In genomic region chr12:82740-83139, GRCh38 we compare ENCODE assay signal across 30 cellular contexts. TPM values are rescaled to one million over a fixed set of nuclear protein-coding genes. Genes with fewer than 3 reads are reported as not detected.
DNase-seq lines count a peak whose midpoint lies in the region; ATAC-seq, FAIRE-seq and TF ChIP-seq lines count a peak whose summit lies in the region.
"Had no signal": no experiment of that assay in that cellular context is flagged by ENCODE, and none has a peak within 500 bp of the region (broad histone marks: within the 10 kb centered on the region; RNA-seq: fewer than 3 reads in every experiment).

No MANE protein-coding gene starts in this region.

- H3K27ac ChIP-seq in H1 (ENCODE audit: low read depth, low read length) = no peak overlapping the region
- no peak overlapping the region for H3K27ac ChIP-seq in CD4-positive, alpha-beta memory T cell (ENCODE audit: low read depth, low read length)
- H3K27ac ChIP-seq: BLaER1 had no signal

- H2BK20ac ChIP-seq in H1 (ENCODE audit: low read length) = no peak overlapping the region

- no peak overlapping the region for H3K9ac ChIP-seq in H1 (replicated peaks in 1 of 4; ENCODE audit: extremely low read depth in 1 of 4, low read depth in 3 of 4, low read length in 3 of 4)
- H3K9ac ChIP-seq: BLaER1 had no signal

- H3K27ac Mint-ChIP-seq in brain = peak overlapping the region in 4 of 5 experiments; percentile 11 to 86 (median 22)
- H3K27ac Mint-ChIP-seq in CD4-positive, alpha-beta memory T cell = no peak overlapping the region
- H3K27ac Mint-ChIP-seq in osteocyte (ENCODE audit: unreplicated experiment) = no peak overlapping the region
- H3K27ac Mint-ChIP-seq: CD4-positive, CD25-positive, alpha-beta regulatory T cell; CD8-positive, alpha-beta T cell had no signal

- H3K9me3 Mint-ChIP-seq in brain (peaks cover 0 to 2% (median 0%) of the 10 kb centered on the region in 5 experiments), osteocyte (ENCODE audit: unreplicated experiment) (no peaks in the 10 kb centered on the region)
- peaks cover 0 to 4% (median 0%) of the 10 kb centered on the region in 8 donors for H3K9me3 Mint-ChIP-seq in CD4-positive, alpha-beta memory T cell
- H3K9me3 Mint-ChIP-seq: CD8-positive, alpha-beta T cell had no signal

- H3K23me2 ChIP-seq in H1 (ENCODE audit: low read depth, low read length) = no peaks in the 10 kb centered on the region

- WGBS in H1 (ENCODE audit: extremely low coverage in 1 of 2, insufficient coverage in 1 of 2, insufficient read length in 1 of 2, insufficient replicate concordance in 2 of 2, low coverage in 1 of 2, low lambda C conversion rate in 2 of 2, missing lambda C conversion rate in 1 of 2), 2 experiments = 81% methylated on average over 7 of the region's 7 CpGs; no CpG with 5 or more reads in 1 of the 2 experiments

- TF ChIP-seq CTCF in brain (conservative IDR thresholded peaks at IDR 0.05) = no peak
- TF ChIP-seq CTCF in H1 (IDR thresholded peaks at IDR 0.05; ENCODE audit: control extremely low read depth in 1 of 3, insufficient read depth in 1 of 3, low read depth in 1 of 3, low read length in 3 of 3) = no peak
- TF ChIP-seq CTCF in osteocyte (IDR thresholded peaks at IDR 0.05) = no peak

- TF ChIP-seq EP300 in H1 (IDR thresholded peaks at IDR 0.05; ENCODE audit: borderline replicate concordance in 1 of 2, low read depth in 2 of 2, low read length in 2 of 2) = no peak

- H3K79me2 ChIP-seq in H1 (ENCODE audit: control insufficient read depth in 1 of 2, insufficient read depth in 2 of 2, low read length in 2 of 2) = no peaks in the 10 kb centered on the region

- no peak overlapping the region for H2AFZ ChIP-seq in H1 (ENCODE audit: low read length)

- DNase-seq in D341Med (ENCODE audit: low spot score) = peak; percentile 12
- no peak for DNase-seq in H1 (ENCODE audit: low read depth in 1 of 2, low spot score in 2 of 2)
- DNase-seq in posterior vena cava (ENCODE audit: low spot score) = peak; percentile 28
- DNase-seq in CD4-positive, alpha-beta memory T cell = no peak
- no peak for DNase-seq in osteocyte (ENCODE audit: extremely low spot score, unreplicated experiment)
- DNase-seq: 8988T; ACHN; BE2C; Caco-2; Calu3; CD4-positive, CD25-positive, alpha-beta regulatory T cell; CD8-positive, alpha-beta T cell; DMS 273 treated with DMSO at 0.1 percent for 48 hours; DMS153; DMS53; DMS79; DND-41; EL; GDM1 had no signal

- CTCF ChIA-PET in H1 (lab: Charles Lee; ENCODE audit: partially characterized antibody) = interaction anchor here (0.7 to 2.3 kb wide), 3 partner anchors 71 to 137 kb away, joined by 3 to 5 read pairs (median 4); no protein-coding TSS in a partner anchor
- CTCF ChIA-PET in CD4-positive, alpha-beta memory T cell (lab: Charles Lee; ENCODE audit: partially characterized antibody) = no interaction called here

- H3K4me3 Mint-ChIP-seq in brain (no peak overlapping the region), osteocyte (ENCODE audit: unreplicated experiment) (no peak overlapping the region)
- no peak overlapping the region for H3K4me3 Mint-ChIP-seq in CD4-positive, alpha-beta memory T cell
- H3K4me3 Mint-ChIP-seq: CD14-positive monocyte; CD4-positive, CD25-positive, alpha-beta regulatory T cell; CD8-positive, alpha-beta T cell had no signal

- no peak overlapping the region for H3K56ac ChIP-seq in H1 (replicated peaks; ENCODE audit: insufficient read length, low read depth, low read length)

- no peak overlapping the region for H4K91ac ChIP-seq in H1 (replicated peaks; ENCODE audit: insufficient read length, low read length)

- H2AK5ac ChIP-seq in H1 (ENCODE audit: low read depth, low read length) = no peak overlapping the region

- H3K4me3 ChIP-seq in H1 (ENCODE audit: extremely low read depth in 1 of 4, insufficient read depth in 2 of 4, low read depth in 3 of 4, low read length in 4 of 4) = no peak overlapping the region
- H3K4me3 ChIP-seq in CD4-positive, alpha-beta memory T cell (ENCODE audit: low read length in 2 of 2) = no peak overlapping the region
- H3K4me3 ChIP-seq: BLaER1, GM12878 had no signal

- H4K20me1 ChIP-seq in H1 (replicated peaks in 1 of 2; ENCODE audit: control insufficient read depth in 1 of 2, insufficient read depth in 2 of 2, low read length in 2 of 2) = peaks cover 0 to 2% of the 10 kb centered on the region in 2 experiments
- H4K20me1 ChIP-seq: BLaER1 had no signal

- peaks cover 51% of the 10 kb centered on the region for H3K27me3 Mint-ChIP-seq in brain
- H3K27me3 Mint-ChIP-seq in CD4-positive, alpha-beta memory T cell = peaks cover 38 to 44% of the 10 kb centered on the region in 2 donors
- peaks cover 55% of the 10 kb centered on the region for H3K27me3 Mint-ChIP-seq in osteocyte (ENCODE audit: unreplicated experiment)

- H2BK120ac ChIP-seq in H1 (replicated peaks; ENCODE audit: low read depth, low read length) = no peak overlapping the region

- H2BK5ac ChIP-seq in H1 (ENCODE audit: low read depth, low read length) = no peak overlapping the region

- H3K18ac ChIP-seq in H1 (ENCODE audit: extremely low read depth, low read length) = no peak overlapping the region

- intact Hi-C loops in posterior vena cava (cut with DNase I) = no loop called here
- intact Hi-C loops in CD4-positive, alpha-beta memory T cell (cut with micrococcal nuclease) = no loop called here

- no peak for FAIRE-seq in H1 (lab: Jason Lieb, UNC)
- FAIRE-seq: A204.1, GM12878, GM12892, GM18507 had no signal

- no peaks in the 10 kb centered on the region for H3K9me3 ChIP-seq in H1 (ENCODE audit: insufficient read depth in 2 of 2, low read depth in 1 of 2, low read length in 1 of 2)
- no peaks in the 10 kb centered on the region for H3K9me3 ChIP-seq in CD4-positive, alpha-beta memory T cell (ENCODE audit: control insufficient read depth in 1 of 2, low read length in 2 of 2)
- H3K9me3 ChIP-seq: BE2C, BLaER1, Caco-2 had no signal

- H3K23ac ChIP-seq in H1 (ENCODE audit: insufficient read length) = no peak overlapping the region

- no peak overlapping the region for H3K14ac ChIP-seq in H1 (ENCODE audit: insufficient read length)

- 0 out of 2 replicates have a peak overlapping the region, but pooled peaks have one; percentile 49 for H2BK15ac ChIP-seq in H1 (ENCODE audit: low read length)

- H2BK12ac ChIP-seq in H1 (ENCODE audit: low read depth, low read length) = no peak overlapping the region

- H3K79me1 ChIP-seq in H1 (ENCODE audit: low read depth, low read length) = no peaks in the 10 kb centered on the region

- H3K4ac ChIP-seq in H1 (replicated peaks; ENCODE audit: insufficient read length, low read depth, low read length) = no peak overlapping the region

- H3K4me2 ChIP-seq in H1 (ENCODE audit: insufficient read depth in 1 of 2, low read depth in 2 of 2, low read length in 2 of 2) = no peak overlapping the region
- H3K4me2 ChIP-seq: BLaER1 had no signal

- POLR2A ChIA-PET in H1 (lab: Charles Lee; ENCODE audit: partially characterized antibody) = no interaction called here
- POLR2A ChIA-PET in CD4-positive, alpha-beta memory T cell (lab: Charles Lee; ENCODE audit: partially characterized antibody) = no interaction called here

- H3K36me3 ChIP-seq in H1 (ENCODE audit: control insufficient read depth in 2 of 4, insufficient read depth in 4 of 4, low read length in 3 of 4) = no peaks in the 10 kb centered on the region
- no peaks in the 10 kb centered on the region for H3K36me3 ChIP-seq in CD4-positive, alpha-beta memory T cell (ENCODE audit: insufficient read depth, low read length)
- H3K36me3 ChIP-seq: BE2C, BLaER1 had no signal

- peaks cover 0 to 8% (median 0%) of the 10 kb centered on the region in 4 experiments; a peak in 1 of 7 replicates for H3K4me1 ChIP-seq in H1 (replicated peaks in 1 of 4; ENCODE audit: control insufficient read depth in 3 of 4, insufficient read depth in 4 of 4, low read length in 3 of 4)
- no peaks in the 10 kb centered on the region for H3K4me1 ChIP-seq in CD4-positive, alpha-beta memory T cell (ENCODE audit: insufficient read depth, low read length)
- H3K4me1 ChIP-seq: Caco-2 had no signal

- peaks cover 0 to 20% (median 8%) of the 10 kb centered on the region in 4 experiments; a peak in 6 of 7 replicates for H3K27me3 ChIP-seq in H1 (replicated peaks in 1 of 4; ENCODE audit: control insufficient read depth in 3 of 4, extremely low read depth in 1 of 4, insufficient read depth in 3 of 4, low read length in 3 of 4)
- peaks cover 8% of the 10 kb centered on the region for H3K27me3 ChIP-seq in CD4-positive, alpha-beta memory T cell (ENCODE audit: insufficient read depth, low read length)
- H3K27me3 ChIP-seq: BE2C, BLaER1 had no signal

- H3K4me1 Mint-ChIP-seq in brain = peaks cover 49% of the 10 kb centered on the region
- H3K4me1 Mint-ChIP-seq in CD4-positive, alpha-beta memory T cell = peaks cover 0 to 1% (median 0%) of the 10 kb centered on the region in 4 donors
- peaks cover 6% of the 10 kb centered on the region for H3K4me1 Mint-ChIP-seq in osteocyte (ENCODE audit: unreplicated experiment)
- H3K4me1 Mint-ChIP-seq: CD4-positive, CD25-positive, alpha-beta regulatory T cell had no signal

- H4K5ac ChIP-seq in H1 (ENCODE audit: insufficient read length, low read depth, low read length) = no peak overlapping the region

- ATAC-seq in GM19397 (IDR thresholded peaks at IDR 0.05; ENCODE audit: unreplicated experiment) (no peak), HG02571 (IDR thresholded peaks at IDR 0.05; ENCODE audit: unreplicated experiment) (no peak)
- ATAC-seq: CD8-positive, alpha-beta T cell; GM12878 had no signal

- TF ChIP-seq POLR2A in H1 (IDR thresholded peaks at IDR 0.05; ENCODE audit: control extremely low read depth in 1 of 2, low read depth in 2 of 2, low read length in 2 of 2) = no peak

- H4K8ac ChIP-seq in H1 (ENCODE audit: extremely low read depth, insufficient read depth, low read length) = no peak overlapping the region; the same call in 1 of the 2 replicates

- no peaks in the 10 kb centered on the region for H3K36me3 Mint-ChIP-seq in brain
- no peaks in the 10 kb centered on the region for H3K36me3 Mint-ChIP-seq in CD4-positive, alpha-beta memory T cell
- no peaks in the 10 kb centered on the region for H3K36me3 Mint-ChIP-seq in osteocyte (ENCODE audit: unreplicated experiment)
- H3K36me3 Mint-ChIP-seq: CD14-positive monocyte; CD4-positive, CD25-positive, alpha-beta regulatory T cell; CD8-positive, alpha-beta T cell had no signal

- no peak for TF ChIP-seq RAD21 in H1 (IDR thresholded peaks at IDR 0.05 in 1 of 2, conservative IDR thresholded peaks at IDR 0.05 in 1 of 2; ENCODE audit: low read depth in 2 of 2, low read length in 2 of 2)

RNA-seq across cellular contexts. Expression of gene IQSEC3, which starts 16.2 kb away (rescaled TPM):
- polyA plus RNA-seq in brain (ENCODE audit: insufficient read depth, low read depth, low replicate concordance) = 38.6 TPM
- 3.1 and 3.6 TPM in 2 replicates for total RNA-seq in H1 (2021; fragmentation: NEBNext Ultra II Directional; extraction: Animal tissue kit (Norgen Biotek cat#: 25700))
- 1.2 and 2.2 TPM in 2 replicates for polyA plus RNA-seq in H1 (2011; rRNA removed)
- polyA plus RNA-seq in H1 (2011; cell fraction: cytosol; rRNA removed) = 2.0 TPM
- 6.2 TPM for polyA plus RNA-seq in H1 (2011; cell fraction: nucleus; rRNA removed)
- polyA plus RNA-seq in H1 (2012, experiment 1 of 2) = 1.1 to 3.1 TPM (median 2.0 TPM) in 4 replicates
- polyA plus RNA-seq in H1 (2012, experiment 2 of 2) = 5.0 TPM
- polyA plus RNA-seq in H1 (2013, experiment 1 of 2) = 2.8 TPM
- 2.0 TPM for polyA plus RNA-seq in H1 (2013, experiment 2 of 2)
- 1.9 and 3.2 TPM in 2 replicates for polyA minus RNA-seq in H1 (2011; rRNA and poly(A)+ RNA removed)
- 1.9 TPM for polyA minus RNA-seq in H1 (2011; cell fraction: cytosol; rRNA and poly(A)+ RNA removed)
- 4.0 TPM for polyA minus RNA-seq in H1 (2011; cell fraction: nucleus; rRNA and poly(A)+ RNA removed)
- total RNA-seq in posterior vena cava = 1 to 10 TPM; 3.2 to 3.6 TPM
- under 1 TPM; 0.84 to 0.91 TPM for total RNA-seq in CD4-positive, alpha-beta memory T cell
- polyA plus RNA-seq in CD4-positive, alpha-beta memory T cell = not detected
- total RNA-seq in osteocyte = 0.37 and 0.56 TPM in 2 replicates
- total RNA-seq: A673, Calu3, G401, GM12878 had no signal
- polyA plus RNA-seq: CD14-positive monocyte, GM12878 had no signal

Comparison
In these comparisons a context has a peak if more than half of its experiments do, and no peak if none do; other contexts are left out.
1. DNase-seq: peak in D341Med (single experiment) and posterior vena cava (single experiment); none in H1 (0 of 2), CD4-positive, alpha-beta memory T cell (0 of 5) and osteocyte (single experiment).
2. H3K27ac Mint-ChIP-seq: peak in brain (4 of 5); none in CD4-positive, alpha-beta memory T cell (0 of 7) and osteocyte (single experiment).